Comparison of ENCODE assay signal across 8 cellular contexts in genomic region chr22:49760630-49761571, GRCh38.
DNase-seq lines count a peak whose midpoint lies in the region; ATAC-seq, FAIRE-seq and TF ChIP-seq lines count a peak whose summit lies in the region.

No MANE protein-coding gene starts in this region.

- peak; percentile 16 for DNase-seq in activated T-cell treated with anti-CD3 and anti-CD28 coated beads, Interleukin-2, amount 50 U/mL, for 1 hour
- DNase-seq in activated T-cell treated with anti-CD3 and anti-CD28 coated beads for 4 hours: no peak
- DNase-seq in stimulated activated naive B cell treated with anti-CD40 and anti-IgM and Interleukin-4, amounts not matched to agents 10 μg/mL and 1 μg/mL and 100 μg/mL, for 72 hours: no peak
- no peak for DNase-seq in SHP77 treated with DMSO at 0.1 percent for 48 hours (lab: John Stamatoyannopoulos, UW)
- no peak for DNase-seq in HT-29 (ENCODE audit: low spot score)
- no peak for DNase-seq in D721Med (ENCODE audit: insufficient read length, low spot score)

- no peak overlapping the region for H3K27ac Mint-ChIP-seq in activated T-helper 17 cell treated with anti-CD3 and anti-CD28 coated beads, Interleukin-2, amount 50 U/mL, for 72 hours
- no peak overlapping the region for H3K27ac Mint-ChIP-seq in stimulated activated naive B cell treated with anti-CD40 and anti-IgM and Interleukin-4, amounts not matched to agents 10 μg/mL and 1 μg/mL and 100 μg/mL, for 72 hours

- no peaks in the 10 kb centered on the region for H3K27me3 Mint-ChIP-seq in activated T-helper 17 cell treated with anti-CD3 and anti-CD28 coated beads, Interleukin-2, amount 50 U/mL, for 72 hours
- H3K27me3 Mint-ChIP-seq in stimulated activated naive B cell treated with anti-CD40 and anti-IgM and Interleukin-4, amounts not matched to agents 10 μg/mL and 1 μg/mL and 100 μg/mL, for 72 hours: peaks cover 14 to 15% of the 10 kb centered on the region in 2 donors

- peak; percentile 77 for ATAC-seq in HG03460 (IDR thresholded peaks at IDR 0.05; ENCODE audit: unreplicated experiment)
- ATAC-seq in activated T-helper 17 cell treated with anti-CD3 and anti-CD28 coated beads, Interleukin-2, amount 50 U/mL, for 72 hours (replicated peaks): peak; percentile 34
- ATAC-seq in stimulated activated naive B cell treated with anti-CD40 and anti-IgM and Interleukin-4, amounts not matched to agents 10 μg/mL and 1 μg/mL and 100 μg/mL, for 72 hours (replicated peaks): peak; percentile 70 to 82

- TF ChIP-seq CTCF in D721Med (IDR thresholded peaks at IDR 0.05; ENCODE audit: insufficient read depth, missing control alignments): no peak

- H3K4me3 Mint-ChIP-seq in activated T-helper 17 cell treated with anti-CD3 and anti-CD28 coated beads, Interleukin-2, amount 50 U/mL, for 72 hours: no peak overlapping the region
- H3K4me3 Mint-ChIP-seq in stimulated activated naive B cell treated with anti-CD40 and anti-IgM and Interleukin-4, amounts not matched to agents 10 μg/mL and 1 μg/mL and 100 μg/mL, for 72 hours: no peak overlapping the region

- no peaks in the 10 kb centered on the region for H3K36me3 Mint-ChIP-seq in activated T-helper 17 cell treated with anti-CD3 and anti-CD28 coated beads, Interleukin-2, amount 50 U/mL, for 72 hours (ENCODE audit: low read depth)
- no peaks in the 10 kb centered on the region for H3K36me3 Mint-ChIP-seq in stimulated activated naive B cell treated with anti-CD40 and anti-IgM and Interleukin-4, amounts not matched to agents 10 μg/mL and 1 μg/mL and 100 μg/mL, for 72 hours

- H3K9me3 Mint-ChIP-seq in activated T-helper 17 cell treated with anti-CD3 and anti-CD28 coated beads, Interleukin-2, amount 50 U/mL, for 72 hours: no peaks in the 10 kb centered on the region
- H3K9me3 Mint-ChIP-seq in stimulated activated naive B cell treated with anti-CD40 and anti-IgM and Interleukin-4, amounts not matched to agents 10 μg/mL and 1 μg/mL and 100 μg/mL, for 72 hours: no peaks in the 10 kb centered on the region

- no peak for FAIRE-seq in D721Med (lab: Jason Lieb, UNC)

- H3K4me1 Mint-ChIP-seq in activated T-helper 17 cell treated with anti-CD3 and anti-CD28 coated beads, Interleukin-2, amount 50 U/mL, for 72 hours: no peaks in the 10 kb centered on the region
- peaks cover 5 to 7% of the 10 kb centered on the region in 2 donors for H3K4me1 Mint-ChIP-seq in stimulated activated naive B cell treated with anti-CD40 and anti-IgM and Interleukin-4, amounts not matched to agents 10 μg/mL and 1 μg/mL and 100 μg/mL, for 72 hours
